ENCODE assay signal across 1 cellular context in the genomic region with DNA sequence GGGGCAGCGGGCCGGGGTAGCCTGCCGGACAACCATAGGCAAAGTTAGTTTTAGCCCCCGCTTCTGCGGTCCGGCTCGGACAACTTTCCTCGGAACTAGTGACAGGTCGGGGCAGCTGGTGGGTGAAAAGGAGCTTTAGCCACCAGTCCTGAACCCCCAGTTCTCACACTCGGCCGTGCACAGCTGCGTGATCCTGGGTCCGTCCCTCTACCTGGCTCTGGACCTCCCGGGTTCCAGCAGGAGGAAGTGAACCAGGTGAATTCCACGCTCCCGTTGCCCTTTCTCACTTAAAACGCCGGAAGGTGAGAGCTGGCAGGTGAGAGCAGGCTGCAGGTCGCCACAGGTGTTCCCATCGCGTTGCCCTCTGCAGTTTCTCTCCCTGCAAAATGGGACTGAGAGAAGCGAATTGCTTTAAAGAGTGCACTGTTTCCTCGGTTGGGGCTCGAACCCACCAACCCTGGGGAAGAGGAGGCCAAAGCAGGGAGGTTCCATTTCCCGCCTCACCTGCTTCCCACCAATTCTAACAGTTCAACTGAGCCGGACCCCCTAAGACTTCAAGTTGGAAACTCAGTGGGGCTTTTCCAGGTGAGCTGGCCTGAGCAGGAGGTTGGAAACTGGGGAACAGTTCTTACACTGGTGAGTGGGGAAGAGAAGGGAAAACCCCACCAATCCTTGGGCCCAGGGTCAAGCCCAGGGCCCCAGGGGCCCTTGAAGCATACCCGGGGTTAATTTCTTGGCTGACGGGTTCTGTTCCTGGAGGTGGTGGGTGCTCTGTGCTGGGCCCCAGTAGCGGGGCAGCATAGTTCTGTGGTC.
TF ChIP-seq lines count a peak whose summit lies in the region.

No MANE protein-coding gene starts in this region.

TF ChIP-seq in SK-N-SH, 30 proteins besides CTCF, POLR2A, EP300 and RAD21 (continued from another document):
- TF ChIP-seq, protein P1, sequence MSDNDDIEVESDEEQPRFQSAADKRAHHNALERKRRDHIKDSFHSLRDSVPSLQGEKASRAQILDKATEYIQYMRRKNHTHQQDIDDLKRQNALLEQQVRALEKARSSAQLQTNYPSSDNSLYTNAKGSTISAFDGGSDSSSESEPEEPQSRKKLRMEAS (IDR thresholded peaks at IDR 0.05; ENCODE audit: low read depth): no peak
- TF ChIP-seq, protein P2, sequence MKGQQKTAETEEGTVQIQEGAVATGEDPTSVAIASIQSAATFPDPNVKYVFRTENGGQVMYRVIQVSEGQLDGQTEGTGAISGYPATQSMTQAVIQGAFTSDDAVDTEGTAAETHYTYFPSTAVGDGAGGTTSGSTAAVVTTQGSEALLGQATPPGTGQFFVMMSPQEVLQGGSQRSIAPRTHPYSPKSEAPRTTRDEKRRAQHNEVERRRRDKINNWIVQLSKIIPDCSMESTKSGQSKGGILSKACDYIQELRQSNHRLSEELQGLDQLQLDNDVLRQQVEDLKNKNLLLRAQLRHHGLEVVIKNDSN (IDR thresholded peaks at IDR 0.05; ENCODE audit: borderline replicate concordance, low read depth): no peak
- TF ChIP-seq, protein P3, sequence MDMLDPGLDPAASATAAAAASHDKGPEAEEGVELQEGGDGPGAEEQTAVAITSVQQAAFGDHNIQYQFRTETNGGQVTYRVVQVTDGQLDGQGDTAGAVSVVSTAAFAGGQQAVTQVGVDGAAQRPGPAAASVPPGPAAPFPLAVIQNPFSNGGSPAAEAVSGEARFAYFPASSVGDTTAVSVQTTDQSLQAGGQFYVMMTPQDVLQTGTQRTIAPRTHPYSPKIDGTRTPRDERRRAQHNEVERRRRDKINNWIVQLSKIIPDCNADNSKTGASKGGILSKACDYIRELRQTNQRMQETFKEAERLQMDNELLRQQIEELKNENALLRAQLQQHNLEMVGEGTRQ (IDR thresholded peaks at IDR 0.05; ENCODE audit: borderline replicate concordance, low read depth, low read length): no peak
